12 cellular contexts compared by ENCODE assay signal in the genomic region with DNA sequence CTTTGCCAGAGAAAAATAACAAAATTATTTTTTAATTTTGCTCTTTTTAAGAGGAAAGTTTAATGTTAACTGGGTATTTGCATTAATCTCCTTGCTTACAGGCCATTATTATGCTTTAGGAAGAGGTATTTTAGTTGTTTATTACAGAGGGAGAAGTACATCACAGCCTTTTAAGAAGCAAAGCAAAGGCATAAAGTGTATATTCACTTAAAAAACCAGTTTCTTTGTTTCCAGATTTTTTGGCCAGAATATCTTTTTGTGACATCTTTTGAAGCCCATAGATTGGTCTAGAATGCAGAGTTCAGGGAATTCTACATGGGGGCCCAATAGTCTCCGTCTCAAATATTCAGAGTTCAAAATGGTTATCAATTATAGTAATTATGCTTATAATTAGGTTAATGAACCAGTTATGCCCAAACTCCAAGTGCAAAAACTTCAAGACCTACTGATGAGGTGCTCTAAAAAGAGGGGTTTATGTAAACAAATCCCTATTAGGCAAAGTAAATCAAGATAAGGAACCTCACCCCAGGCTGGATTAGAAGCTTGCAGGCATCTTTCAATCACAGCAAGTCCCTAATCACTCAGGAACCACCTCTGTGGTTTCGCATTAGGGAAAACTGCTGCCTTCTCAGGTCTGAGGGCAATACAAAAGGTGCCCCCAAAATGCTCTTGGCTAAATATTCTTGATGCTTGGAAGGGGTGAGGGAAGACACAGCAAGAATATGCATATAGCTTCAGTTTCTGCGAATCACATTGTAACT. TPM values are rescaled to one million over a fixed set of nuclear protein-coding genes. Genes with fewer than 3 reads are reported as not detected.
DNase-seq lines count a peak whose midpoint lies in the region; ATAC-seq and TF ChIP-seq lines count a peak whose summit lies in the region.
"Had no signal": no experiment of that assay in that cellular context is flagged by ENCODE, and none has a peak within 500 bp of the region (broad histone marks: within the 10 kb centered on the region; RNA-seq: fewer than 3 reads in every experiment).

No MANE protein-coding gene starts in this region.

- no peaks in the 10 kb centered on the region for H3K36me3 Mint-ChIP-seq in nephron (ENCODE audit: low read depth)
- peaks cover 4% of the 10 kb centered on the region for H3K36me3 Mint-ChIP-seq in activated T-helper 1 cell treated with anti-CD3 and anti-CD28 coated beads, Interleukin-12 subunit alpha, Interleukin-12 subunit beta, Interleukin-2, Interleukin-4 antibody, amounts not matched to agents 30 ng/mL and 10 ng/mL and 1 ng/mL, durations not matched to agents 14 hours and 24 hours and 36 hours (ENCODE audit: low read depth)

- H3K9me3 ChIP-seq in BE2C (no peaks in the 10 kb centered on the region), duodenal mucosa (ENCODE audit: control insufficient read depth in 1 of 2, low read length in 2 of 2) (no peaks in the 10 kb centered on the region)

- peak overlapping the region in 1 of 2 donors; percentile 21 for H3K9ac ChIP-seq in duodenal mucosa (ENCODE audit: low read depth in 1 of 2, low read length in 2 of 2)

- ATAC-seq in GM21447 (IDR thresholded peaks at IDR 0.05; ENCODE audit: unreplicated experiment), result no peak
- ATAC-seq: activated T-cell treated with anti-CD3 and anti-CD28 coated beads, Interleukin-2, amount 50 U/mL, for 72 hours had no signal

- H3K4me1 ChIP-seq in BE2C (peaks cover 4% of the 10 kb centered on the region), duodenal mucosa (ENCODE audit: control insufficient read depth in 1 of 2, insufficient read depth in 2 of 2, low read length in 2 of 2) (peaks cover 20 to 25% of the 10 kb centered on the region in 2 donors)

- H3K4me3 ChIP-seq in BE2C (ENCODE audit: low read depth, low read length) (peak overlapping the region; percentile 93), H7 (ENCODE audit: insufficient read depth, low read depth, low read length) (no peak overlapping the region), duodenal mucosa (ENCODE audit: low read depth in 1 of 2, low read length in 2 of 2) (peak overlapping the region; percentile 76 to 81)
- H3K4me3 ChIP-seq: lung had no signal

- peaks cover 57% of the 10 kb centered on the region for H3K4me1 Mint-ChIP-seq in nephron
- peaks cover 23% of the 10 kb centered on the region for H3K4me1 Mint-ChIP-seq in activated T-helper 1 cell treated with anti-CD3 and anti-CD28 coated beads, Interleukin-12 subunit alpha, Interleukin-12 subunit beta, Interleukin-2, Interleukin-4 antibody, amounts not matched to agents 30 ng/mL and 10 ng/mL and 1 ng/mL, durations not matched to agents 14 hours and 24 hours and 36 hours (ENCODE audit: low read depth)

- DNase-seq in BE2C (no peak), H7 (peak; percentile 9), SW480 (ENCODE audit: low spot score) (no peak), HuH-7 (ENCODE audit: low spot score) (no peak)
- no peak for DNase-seq in activated T-helper 1 cell treated with anti-CD3 and anti-CD28 coated beads, Interleukin-12 subunit alpha, Interleukin-12 subunit beta, Interleukin-2, Interleukin-4 antibody, amounts not matched to agents 30 ng/mL and 10 ng/mL and 1 ng/mL, durations not matched to agents 14 hours and 24 hours and 36 hours (ENCODE audit: low spot score)
- DNase-seq: activated T-cell treated with anti-CD3 and anti-CD28 coated beads, Interleukin-2, amount 50 U/mL, for 72 hours; central memory CD4-positive, alpha-beta T cell had no signal

- H3K4me3 Mint-ChIP-seq in nephron, result peak overlapping the region; percentile 95 to 99 (median 96)
- H3K4me3 Mint-ChIP-seq in activated T-helper 1 cell treated with anti-CD3 and anti-CD28 coated beads, Interleukin-12 subunit alpha, Interleukin-12 subunit beta, Interleukin-2, Interleukin-4 antibody, amounts not matched to agents 30 ng/mL and 10 ng/mL and 1 ng/mL, durations not matched to agents 14 hours and 24 hours and 36 hours, result no peak overlapping the region

- H3K27ac Mint-ChIP-seq in nephron, result peak overlapping the region; percentile 90 to 98 (median 98)
- no peak overlapping the region for H3K27ac Mint-ChIP-seq in activated T-helper 1 cell treated with anti-CD3 and anti-CD28 coated beads, Interleukin-12 subunit alpha, Interleukin-12 subunit beta, Interleukin-2, Interleukin-4 antibody, amounts not matched to agents 30 ng/mL and 10 ng/mL and 1 ng/mL, durations not matched to agents 14 hours and 24 hours and 36 hours
- H3K27ac Mint-ChIP-seq: activated T-cell treated with anti-CD3 and anti-CD28 coated beads, Interleukin-2, amount 50 U/mL, for 72 hours; CD14-positive monocyte had no signal

- H3K36me3 ChIP-seq in BE2C, result no peaks in the 10 kb centered on the region
- no peaks in the 10 kb centered on the region for H3K36me3 ChIP-seq in H7 (replicated peaks; ENCODE audit: control insufficient read depth, insufficient read depth, low read length)
- H3K36me3 ChIP-seq in duodenal mucosa (ENCODE audit: control insufficient read depth in 1 of 2, insufficient read depth in 2 of 2, low read length in 2 of 2), result no peaks in the 10 kb centered on the region

- no peak for TF ChIP-seq CTCF in BE2C (IDR thresholded peaks at IDR 0.05; ENCODE audit: low read depth, low read length)
- no peak for TF ChIP-seq CTCF in nephron (IDR thresholded peaks at IDR 0.05; ENCODE audit: unreplicated experiment in 3 of 3)

- H3K27ac ChIP-seq in duodenal mucosa (ENCODE audit: low read depth, low read length), result no peak overlapping the region

- intact Hi-C loops in activated T-helper 1 cell treated with anti-CD3 and anti-CD28 coated beads, Interleukin-12 subunit alpha, Interleukin-12 subunit beta, Interleukin-2, Interleukin-4 antibody, amounts not matched to agents 30 ng/mL and 10 ng/mL and 1 ng/mL, durations not matched to agents 14 hours and 24 hours and 36 hours (cut with micrococcal nuclease), result no loop called here

- H3K27me3 ChIP-seq in BE2C (no peaks in the 10 kb centered on the region), H7 (ENCODE audit: control insufficient read depth, insufficient read depth, low read length) (peaks cover 1% of the 10 kb centered on the region), duodenal mucosa (ENCODE audit: control insufficient read depth in 1 of 2, insufficient read depth in 2 of 2, low read length in 2 of 2) (no peaks in the 10 kb centered on the region)

- H3K27me3 Mint-ChIP-seq in nephron (ENCODE audit: low read depth), result no peaks in the 10 kb centered on the region
- H3K27me3 Mint-ChIP-seq in activated T-helper 1 cell treated with anti-CD3 and anti-CD28 coated beads, Interleukin-12 subunit alpha, Interleukin-12 subunit beta, Interleukin-2, Interleukin-4 antibody, amounts not matched to agents 30 ng/mL and 10 ng/mL and 1 ng/mL, durations not matched to agents 14 hours and 24 hours and 36 hours (ENCODE audit: insufficient read depth), result peaks cover 61% of the 10 kb centered on the region

- no peaks in the 10 kb centered on the region for H3K9me3 Mint-ChIP-seq in nephron
- H3K9me3 Mint-ChIP-seq in activated T-helper 1 cell treated with anti-CD3 and anti-CD28 coated beads, Interleukin-12 subunit alpha, Interleukin-12 subunit beta, Interleukin-2, Interleukin-4 antibody, amounts not matched to agents 30 ng/mL and 10 ng/mL and 1 ng/mL, durations not matched to agents 14 hours and 24 hours and 36 hours, result no peaks in the 10 kb centered on the region
- H3K9me3 Mint-ChIP-seq: activated T-cell treated with anti-CD3 and anti-CD28 coated beads, Interleukin-2, amount 50 U/mL, for 72 hours had no signal

RNA-seq across cellular contexts. Expression of a gene that starts 1.4 kb away (rescaled TPM):
- polyA plus RNA-seq in BE2C (2012; ENCODE audit: insufficient read depth, insufficient read length, low read depth), result 12.3 TPM
- 0.67 and 0.83 TPM in 2 replicates for total RNA-seq in H7 (2014; rRNA removed; shearing (Covaris generic))
- not detected in 2 replicates for total RNA-seq in activated T-helper 1 cell treated with anti-CD3 and anti-CD28 coated beads, Interleukin-12 subunit alpha, Interleukin-12 subunit beta, Interleukin-2, Interleukin-4 antibody, amounts not matched to agents 30 ng/mL and 10 ng/mL and 1 ng/mL, durations not matched to agents 14 hours and 24 hours and 36 hours
- polyA plus RNA-seq: CD14-positive monocyte had no signal
